16 cellular contexts compared by ENCODE assay signal in the genomic region with DNA sequence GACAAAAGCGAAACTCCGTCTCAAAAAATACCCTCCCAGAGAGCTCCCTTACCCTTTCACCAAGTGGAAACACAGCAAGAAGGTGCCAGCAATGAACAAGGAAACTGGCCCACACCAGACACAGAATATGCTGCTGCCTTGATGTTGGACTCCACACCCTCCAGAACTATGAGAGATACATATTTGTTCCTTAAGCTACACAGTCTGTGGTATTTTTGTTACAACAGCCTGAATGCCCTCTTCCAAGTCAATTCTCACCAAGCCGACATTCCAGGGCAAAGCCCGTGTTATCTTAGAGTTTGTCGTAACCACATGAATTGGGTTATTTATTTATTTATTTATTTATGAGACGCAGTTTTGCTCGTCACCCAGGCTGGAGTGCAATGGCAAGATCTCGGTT. TPM values are rescaled to one million over a fixed set of nuclear protein-coding genes. Genes with fewer than 3 reads are reported as not detected.
A peak's percentile ranks its signal among the peaks of the same experiment; 100 is the strongest.
DNase-seq lines count a peak whose midpoint lies in the region; ATAC-seq and TF ChIP-seq lines count a peak whose summit lies in the region.
"Had no signal": no experiment of that assay in that cellular context is flagged by ENCODE, and none has a peak within 500 bp of the region (broad histone marks: within the 10 kb centered on the region; RNA-seq: fewer than 3 reads in every experiment).

No MANE protein-coding gene starts in this region.

- H3K79me2 ChIP-seq in H9 (ENCODE audit: insufficient read depth, low read length) (no peaks in the 10 kb centered on the region), smooth muscle cell (ENCODE audit: low read depth) (no peaks in the 10 kb centered on the region)

- no peak overlapping the region for H2BK5ac ChIP-seq in H9 (ENCODE audit: insufficient read length, low read length)

- no peak overlapping the region for H3K27ac Mint-ChIP-seq in H9
- H3K27ac Mint-ChIP-seq: activated naive CD8-positive, alpha-beta T cell had no signal

- no peaks in the 10 kb centered on the region for H3K9me3 Mint-ChIP-seq in H9

- no peak overlapping the region for H3K4ac ChIP-seq in H9 (ENCODE audit: low read depth, low read length)

- TF ChIP-seq CTCF in H9 (conservative IDR thresholded peaks at IDR 0.05): no peak
- no peak for TF ChIP-seq CTCF in astrocyte of the cerebellum (IDR thresholded peaks at IDR 0.05; ENCODE audit: low read depth, low read length, missing control alignments)
- no peak for TF ChIP-seq CTCF in smooth muscle cell (IDR thresholded peaks at IDR 0.05; ENCODE audit: borderline replicate concordance, insufficient read depth, poor library complexity, severe bottlenecking)
- no peak for TF ChIP-seq CTCF in lower leg skin (IDR thresholded peaks at IDR 0.05)

- no peak overlapping the region for H2BK20ac ChIP-seq in H9 (ENCODE audit: low read depth, low read length, poor library complexity, severe bottlenecking)

- no peak overlapping the region for H4K8ac ChIP-seq in H9 (replicated peaks; ENCODE audit: insufficient read length, low read depth, low read length)

- H3K4me1 Mint-ChIP-seq in H9: peaks cover 7 to 12% of the 10 kb centered on the region in 2 experiments

- H4K5ac ChIP-seq in H9 (ENCODE audit: insufficient read length, low read depth, low read length): no peak overlapping the region

- no peak overlapping the region for H3K23ac ChIP-seq in H9 (ENCODE audit: insufficient read length, low read depth, low read length)

- H3K27ac ChIP-seq in H9 (ENCODE audit: insufficient read length, low read depth, low read length) (no peak overlapping the region), smooth muscle cell (ENCODE audit: low read depth) (peak overlapping the region; percentile 33)
- H3K27ac ChIP-seq: thoracic aorta had no signal

- H2BK15ac ChIP-seq in H9 (ENCODE audit: low read depth, low read length): no peak overlapping the region

- H3K4me2 ChIP-seq in H9 (ENCODE audit: insufficient read depth, insufficient read length, low read length) (no peak overlapping the region), smooth muscle cell (no peak overlapping the region)

- H4K20me1 ChIP-seq in H9 (ENCODE audit: control insufficient read depth, insufficient read depth, insufficient read length) (no peaks in the 10 kb centered on the region), smooth muscle cell (ENCODE audit: low read depth) (no peaks in the 10 kb centered on the region)
- H4K20me1 ChIP-seq: BLaER1 treated with 17β-estradiol and CSF1 and Interleukin-3, amounts not matched to agents 10 nM and 100 nM had no signal

- peaks cover 8% of the 10 kb centered on the region for H3F3A ChIP-seq in smooth muscle cell (ENCODE audit: low read depth)

- no peak overlapping the region for H3K4me3 Mint-ChIP-seq in H9
- H3K4me3 Mint-ChIP-seq: activated naive CD8-positive, alpha-beta T cell had no signal

- no peak overlapping the region for H3K18ac ChIP-seq in H9 (ENCODE audit: insufficient read length, low read depth, low read length)

- H2AK5ac ChIP-seq in H9 (ENCODE audit: insufficient read length, low read length): no peak overlapping the region

- no CpG with 5 or more reads among the region's 8 CpGs for WGBS in H9 (ENCODE audit: extremely low coverage, insufficient read length, low lambda C conversion rate)
- WGBS in smooth muscle cell (ENCODE audit: low lambda C conversion rate): 38% methylated on average over 8 of the region's 8 CpGs
- 60 to 80% methylated on average over 8 of the region's 8 CpGs for WGBS in lower leg skin, 2 donors

- H3T11ph ChIP-seq in H9 (ENCODE audit: low read length): no peak overlapping the region

- ATAC-seq in GM18520 (IDR thresholded peaks at IDR 0.05; ENCODE audit: unreplicated experiment) (no peak), HG03565 (IDR thresholded peaks at IDR 0.05; ENCODE audit: unreplicated experiment) (no peak), HG02623 (IDR thresholded peaks at IDR 0.05; ENCODE audit: unreplicated experiment) (no peak)

- no peak overlapping the region for H3K14ac ChIP-seq in H9 (ENCODE audit: insufficient read depth, low read length)

- H3K79me1 ChIP-seq in H9 (ENCODE audit: insufficient read depth, low read depth, low read length, poor library complexity, severe bottlenecking): no peaks in the 10 kb centered on the region

- H2BK12ac ChIP-seq in H9 (ENCODE audit: insufficient read length, low read depth, low read length): no peak overlapping the region

- H3K36me3 Mint-ChIP-seq in H9 (ENCODE audit: insufficient read depth in 1 of 3, low read depth in 3 of 3): no peaks in the 10 kb centered on the region
- H3K36me3 Mint-ChIP-seq: activated naive CD8-positive, alpha-beta T cell had no signal

- in situ Hi-C loops in astrocyte of the cerebellum (cut with HindIII; ENCODE audit: low sequenced_read_pairs): no loop called here

- H3K23me2 ChIP-seq in H9 (ENCODE audit: insufficient read length, low read depth, low read length, poor library complexity, severe bottlenecking): no peaks in the 10 kb centered on the region

- intact Hi-C loops in lower leg skin (cut with DNase I; ENCODE audit: low total_unique reads): no loop called here

- no peak overlapping the region for H4K91ac ChIP-seq in H9 (ENCODE audit: insufficient read length, low read depth, low read length)

- peak overlapping the region; percentile 36 for H2BK120ac ChIP-seq in H9 (ENCODE audit: low read depth, low read length, poor library complexity, severe bottlenecking)

- H3K27me3 ChIP-seq in H9 (ENCODE audit: insufficient read depth, low read length): no peaks in the 10 kb centered on the region
- H3K27me3 ChIP-seq in smooth muscle cell (ENCODE audit: low read depth): no peaks in the 10 kb centered on the region
- H3K27me3 ChIP-seq: BLaER1 treated with 17β-estradiol and CSF1 and Interleukin-3, amounts not matched to agents 10 nM and 100 nM had no signal

- no peak overlapping the region for H3K4me3 ChIP-seq in astrocyte of the cerebellum (ENCODE audit: low read depth, low read length)
- H3K4me3 ChIP-seq in smooth muscle cell: no peak overlapping the region
- no peak overlapping the region for H3K4me3 ChIP-seq in lower leg skin (ENCODE audit: low read depth, poor library complexity, severe bottlenecking)
- H3K4me3 ChIP-seq: BLaER1 treated with 17β-estradiol and CSF1 and Interleukin-3, amounts not matched to agents 10 nM and 100 nM; thoracic aorta had no signal

- H3K36me3 ChIP-seq in smooth muscle cell (ENCODE audit: low read depth): no peaks in the 10 kb centered on the region
- H3K36me3 ChIP-seq: BLaER1 treated with 17β-estradiol and CSF1 and Interleukin-3, amounts not matched to agents 10 nM and 100 nM; thoracic aorta had no signal

- no peak for TF ChIP-seq POLR2A in lower leg skin (IDR thresholded peaks at IDR 0.05)

- no peak overlapping the region for H3K9ac ChIP-seq in H9 (ENCODE audit: extremely low read depth, insufficient read length, low read length)
- no peak overlapping the region for H3K9ac ChIP-seq in smooth muscle cell (ENCODE audit: low read depth)

- H3K9me3 ChIP-seq in H9 (ENCODE audit: control insufficient read depth, low read depth, low read length) (no peaks in the 10 kb centered on the region), smooth muscle cell (replicated peaks; ENCODE audit: low read depth) (no peaks in the 10 kb centered on the region)
- H3K9me3 ChIP-seq: BLaER1 treated with 17β-estradiol and CSF1 and Interleukin-3, amounts not matched to agents 10 nM and 100 nM; thoracic aorta had no signal

- H2AFZ ChIP-seq in H9 (ENCODE audit: low read length): no peak overlapping the region
- H2AFZ ChIP-seq in smooth muscle cell (ENCODE audit: low read depth): no peak overlapping the region

- H3K27me3 Mint-ChIP-seq in H9 (ENCODE audit: low read depth): peaks cover 6% of the 10 kb centered on the region

- no peak for DNase-seq in H9
- peak; percentile 26 for DNase-seq in astrocyte of the cerebellum (ENCODE audit: low read depth)
- DNase-seq in glomerular visceral epithelial cell (ENCODE audit: extremely low spot score): peak; percentile 56
- DNase-seq in smooth muscle cell (lab: John Stamatoyannopoulos, UW; ENCODE audit: unreplicated experiment): no peak
- no peak for DNase-seq in lower leg skin (ENCODE audit: low spot score in 2 of 2)
- DNase-seq: cortex of kidney, midbrain, NCI-H1436 treated with DMSO at 0.1 percent for 48 hours had no signal

- no peak overlapping the region for H3K56ac ChIP-seq in H9 (ENCODE audit: insufficient read length, low read depth, low read length)

- H3K4me1 ChIP-seq in H9 (ENCODE audit: insufficient read depth, low read length): no peaks in the 10 kb centered on the region
- H3K4me1 ChIP-seq in smooth muscle cell (ENCODE audit: low read depth): no peaks in the 10 kb centered on the region

RNA-seq across cellular contexts. Expression of a gene that starts 14.9 kb away (rescaled TPM):
- 0.55 and 0.90 TPM in 2 replicates for total RNA-seq in H9 (2021)
- not detected in 2 replicates for total RNA-seq in smooth muscle cell
- not detected in 2 replicates for polyA plus RNA-seq in smooth muscle cell
- not detected for total RNA-seq in lower leg skin
- total RNA-seq: NCI-H460, osteocyte, thoracic aorta had no signal

RNA-seq across cellular contexts. Expression of a gene that starts 17.8 kb away (rescaled TPM):
- total RNA-seq in H9 (2021) (15.9 and 16.1 TPM in 2 replicates), smooth muscle cell (0.58 TPM in 2 replicates), lower leg skin (1 to 10 TPM; 1.7 to 4.9 (median 3.5) TPM)
- 0.51 and 1.8 TPM in 2 replicates for polyA plus RNA-seq in smooth muscle cell

RNA-seq across cellular contexts. Expression of a gene that starts 23.5 kb away (rescaled TPM):
- total RNA-seq in H9 (2021) (2.6 and 3.7 TPM in 2 replicates), smooth muscle cell (0.45 TPM in 1 of 2 replicates, not detected in the other), lower leg skin (not detected)
- polyA plus RNA-seq in smooth muscle cell: not detected in 2 replicates
- total RNA-seq: osteocyte, thoracic aorta had no signal

RNA-seq across cellular contexts. Expression of a gene that starts 29.8 kb away (rescaled TPM):
- 2.4 and 2.8 TPM in 2 replicates for total RNA-seq in H9 (2021)
- 0.27 and 0.81 TPM in 2 replicates for total RNA-seq in smooth muscle cell
- 2.7 and 3.5 TPM in 2 replicates for polyA plus RNA-seq in smooth muscle cell
- total RNA-seq in lower leg skin: 10 to 100 TPM in 2 of 4 donors, 1 to 10 TPM in 2; 4.7 to 16.8 (median 11.4) TPM

RNA-seq across cellular contexts. Expression of a gene that starts 40.6 kb away (rescaled TPM):
- total RNA-seq in H9 (2021): 30.6 and 32.7 TPM in 2 replicates
- total RNA-seq in smooth muscle cell: 11.8 and 24.9 TPM in 2 replicates
- polyA plus RNA-seq in smooth muscle cell: 30.9 and 45.4 TPM in 2 replicates
- total RNA-seq in lower leg skin: 10 to 100 TPM; 20.3 to 61.4 (median 38.6) TPM

Comparison
In these comparisons a context has a peak if more than half of its experiments do, and no peak if none do; other contexts are left out.
1. DNase-seq: peak in astrocyte of the cerebellum (single experiment) and glomerular visceral epithelial cell (single experiment); none in H9 (single experiment), smooth muscle cell (single experiment) and lower leg skin (0 of 2).